8 cellular contexts compared by ENCODE assay signal in genomic region chr1:36157115-36157903, GRCh38. TPM values are rescaled to one million over a fixed set of nuclear protein-coding genes. Genes with fewer than 3 reads are reported as not detected.
DNase-seq lines count a peak whose midpoint lies in the region; ATAC-seq and TF ChIP-seq lines count a peak whose summit lies in the region.

No MANE protein-coding gene starts in this region.

- no peaks in the 10 kb centered on the region for H3K9me3 ChIP-seq in H9 (ENCODE audit: control insufficient read depth, low read depth, low read length)

- H2AFZ ChIP-seq in H9 (ENCODE audit: low read length): no peak overlapping the region

- H4K91ac ChIP-seq in H9 (ENCODE audit: insufficient read length, low read depth, low read length): no peak overlapping the region

- H3K4me1 Mint-ChIP-seq in H9 (peaks cover 38 to 48% of the 10 kb centered on the region in 2 experiments), endothelial cell (ENCODE audit: unreplicated experiment) (peaks cover 58% of the 10 kb centered on the region), neural crest cell (peaks cover 72% of the 10 kb centered on the region)

- H3K4me1 ChIP-seq in H9 (ENCODE audit: insufficient read depth, low read length): 0 out of 2 replicates have a peak, but pooled peaks cover 3% of the 10 kb centered on the region

- no CpG with 5 or more reads among the region's 9 CpGs for WGBS in H9 (ENCODE audit: extremely low coverage, insufficient read length, low lambda C conversion rate)

- H3K4me3 Mint-ChIP-seq in H9 (peak overlapping the region; percentile 81 to 92), endothelial cell (ENCODE audit: unreplicated experiment) (peak overlapping the region; percentile 92), neural crest cell (peak overlapping the region; percentile 95)

- no peak overlapping the region for H3K56ac ChIP-seq in H9 (ENCODE audit: insufficient read length, low read depth, low read length)

- H4K8ac ChIP-seq in H9 (replicated peaks; ENCODE audit: insufficient read length, low read depth, low read length): no peak overlapping the region

- H2AK5ac ChIP-seq in H9 (ENCODE audit: insufficient read length, low read length): no peak overlapping the region

- H3T11ph ChIP-seq in H9 (ENCODE audit: low read length): no peak overlapping the region

- H3K36me3 Mint-ChIP-seq in H9 (ENCODE audit: insufficient read depth in 1 of 3, low read depth in 3 of 3) (peaks cover 0 to 3% (median 0%) of the 10 kb centered on the region in 3 experiments; a peak in 1 of 7 replicates), endothelial cell (ENCODE audit: low read depth, unreplicated experiment) (peaks cover 27% of the 10 kb centered on the region), neural crest cell (ENCODE audit: low read depth) (peaks cover 4% of the 10 kb centered on the region)

- H3K9me3 Mint-ChIP-seq in H9 (no peaks in the 10 kb centered on the region), endothelial cell (ENCODE audit: unreplicated experiment) (no peaks in the 10 kb centered on the region), neural crest cell (no peaks in the 10 kb centered on the region)

- H3K79me1 ChIP-seq in H9 (ENCODE audit: insufficient read depth, low read depth, low read length, poor library complexity, severe bottlenecking): peaks cover 4% of the 10 kb centered on the region

- H2BK15ac ChIP-seq in H9 (ENCODE audit: low read depth, low read length): no peak overlapping the region

- H3K23me2 ChIP-seq in H9 (ENCODE audit: insufficient read length, low read depth, low read length, poor library complexity, severe bottlenecking): peaks cover 19% of the 10 kb centered on the region

- peak overlapping the region; percentile 78 for H3K4me2 ChIP-seq in H9 (ENCODE audit: insufficient read depth, insufficient read length, low read length)

- DNase-seq in H9 (no peak), endothelial cell (ENCODE audit: low spot score) (no peak), neural crest cell (ENCODE audit: low read depth, low spot score) (no peak), HuH-7.5 (ENCODE audit: low spot score) (no peak)
- DNase-seq in effector CD8-positive, alpha-beta T cell (lab: John Stamatoyannopoulos, UW): no peak

- H2BK120ac ChIP-seq in H9 (ENCODE audit: low read depth, low read length, poor library complexity, severe bottlenecking): no peak overlapping the region

- H3K9ac ChIP-seq in H9 (ENCODE audit: extremely low read depth, insufficient read length, low read length): no peak overlapping the region

- TF ChIP-seq CTCF in H9 (conservative IDR thresholded peaks at IDR 0.05) (no peak), endothelial cell (IDR thresholded peaks at IDR 0.05; ENCODE audit: unreplicated experiment) (no peak), neural crest cell (conservative IDR thresholded peaks at IDR 0.05) (no peak)

- H3K27me3 Mint-ChIP-seq in H9 (ENCODE audit: low read depth): peaks cover 32% of the 10 kb centered on the region
- peaks cover 22% of the 10 kb centered on the region for H3K27me3 Mint-ChIP-seq in endothelial cell (ENCODE audit: unreplicated experiment)
- H3K27me3 Mint-ChIP-seq in neural crest cell (ENCODE audit: low read depth): no peaks in the 10 kb centered on the region

- H2BK20ac ChIP-seq in H9 (ENCODE audit: low read depth, low read length, poor library complexity, severe bottlenecking): no peak overlapping the region

- no peak overlapping the region for H3K23ac ChIP-seq in H9 (ENCODE audit: insufficient read length, low read depth, low read length)

- peaks cover 24% of the 10 kb centered on the region; the same call in 1 of the 2 replicates for H3K27me3 ChIP-seq in H9 (ENCODE audit: insufficient read depth, low read length)

- H4K5ac ChIP-seq in H9 (ENCODE audit: insufficient read length, low read depth, low read length): no peak overlapping the region

- H3K14ac ChIP-seq in H9 (ENCODE audit: insufficient read depth, low read length): peak overlapping the region; percentile 45; the same call in 1 of the 2 replicates

- H3K18ac ChIP-seq in H9 (ENCODE audit: insufficient read length, low read depth, low read length): no peak overlapping the region

- H2BK12ac ChIP-seq in H9 (ENCODE audit: insufficient read length, low read depth, low read length): no peak overlapping the region

- H3K79me2 ChIP-seq in H9 (ENCODE audit: insufficient read depth, low read length): peaks cover 9% of the 10 kb centered on the region; the same call in 1 of the 2 replicates

- H4K20me1 ChIP-seq in H9 (ENCODE audit: control insufficient read depth, insufficient read depth, insufficient read length): no peaks in the 10 kb centered on the region

- H3K27ac Mint-ChIP-seq in H9: peak overlapping the region in 2 of 3 experiments; percentile 55 to 90; a peak in 5 of 7 replicates
- H3K27ac Mint-ChIP-seq in endothelial cell (ENCODE audit: unreplicated experiment): peak overlapping the region; percentile 85
- peak overlapping the region; percentile 87 for H3K27ac Mint-ChIP-seq in neural crest cell (ENCODE audit: unreplicated experiment)

- H2BK5ac ChIP-seq in H9 (ENCODE audit: insufficient read length, low read length): no peak overlapping the region

- H3K4ac ChIP-seq in H9 (ENCODE audit: low read depth, low read length): no peak overlapping the region

- ATAC-seq in SK-N-SH treated with all-trans-retinoic acid at 6 μM for 48 hours: peak; percentile 5
- no peak for ATAC-seq in HG02981 (IDR thresholded peaks at IDR 0.05; ENCODE audit: unreplicated experiment)
- ATAC-seq in HG03565 (IDR thresholded peaks at IDR 0.05; ENCODE audit: unreplicated experiment): no peak

- no peak overlapping the region for H3K27ac ChIP-seq in H9 (ENCODE audit: insufficient read length, low read depth, low read length)

TF ChIP-seq in SK-N-SH treated with all-trans-retinoic acid at 6 μM for 48 hours, 23 proteins besides CTCF, POLR2A, EP300 and RAD21:
- no peak for TF ChIP-seq ZFP3 (CRISPR knock-in tag; IDR thresholded peaks at IDR 0.05)
- no peak for TF ChIP-seq POU6F1 (CRISPR knock-in tag; IDR thresholded peaks at IDR 0.05; ENCODE audit: borderline replicate concordance, low read depth)
- TF ChIP-seq ESRRG (CRISPR knock-in tag; IDR thresholded peaks at IDR 0.05): no peak

RNA-seq across cellular contexts. Expression of gene MAP7D1, which starts 1.3 kb away (rescaled TPM):
- 49.9 and 51.6 TPM in 2 replicates for total RNA-seq in H9 (2021)
- 189 TPM for total RNA-seq in endothelial cell (ENCODE audit: unreplicated experiment)
- total RNA-seq in neural crest cell: 165 and 166 TPM in 2 replicates

RNA-seq across cellular contexts. Expression of gene TRAPPC3, which starts 8.0 kb away (rescaled TPM):
- total RNA-seq in H9 (2021) (48.6 and 52.7 TPM in 2 replicates), endothelial cell (ENCODE audit: unreplicated experiment) (50.7 TPM), neural crest cell (48.6 and 52.8 TPM in 2 replicates)

RNA-seq across cellular contexts. Expression of gene COL8A2, which starts 32.3 kb away (rescaled TPM):
- total RNA-seq in H9 (2021) (1.5 TPM in 2 replicates), endothelial cell (ENCODE audit: unreplicated experiment) (0.13 TPM), neural crest cell (0.09 TPM in 2 replicates)
